ENCODE assay signal across 8 cellular contexts in genomic region chr5:180810210-180811011, GRCh38. TPM values are rescaled to one million over a fixed set of nuclear protein-coding genes. Genes with fewer than 3 reads are reported as not detected.
DNase-seq lines count a peak whose midpoint lies in the region; ATAC-seq, FAIRE-seq and TF ChIP-seq lines count a peak whose summit lies in the region.

No MANE protein-coding gene starts in this region.

- H3K9me3 ChIP-seq in WERI-Rb-1 (ENCODE audit: severe bottlenecking) = no peaks in the 10 kb centered on the region
- no peaks in the 10 kb centered on the region for H3K9me3 ChIP-seq in spleen

- DNase-seq in AG08395 (ENCODE audit: low spot score) (peak; percentile 98), NCI-H2196 treated with DMSO at 0.1 percent for 48 hours (lab: John Stamatoyannopoulos, UW; ENCODE audit: unreplicated experiment) (peak; percentile 94), WERI-Rb-1 (peak; percentile 90), bronchial epithelial cell (ENCODE audit: low read depth) (peak; percentile 80), inferior parietal cortex (ENCODE audit: extremely low spot score) (peak; percentile 89), spleen (peak; percentile 99)

- WGBS in spleen, 5 donors = 0 to 1% (median 1%) methylated on average over 28 to 74 of the region's 74 CpGs

- no peak for TF ChIP-seq CTCF in WERI-Rb-1 (IDR thresholded peaks at IDR 0.05; ENCODE audit: low read depth, low read length)
- TF ChIP-seq CTCF in bronchial epithelial cell (IDR thresholded peaks at IDR 0.05; ENCODE audit: insufficient read depth, low read length, severe bottlenecking) = no peak
- TF ChIP-seq CTCF in spleen (IDR thresholded peaks at IDR 0.05 in 8 of 11, conservative IDR thresholded peaks at IDR 0.05 in 3 of 11) = peak in 1 of 11 experiments; percentile 6

- FAIRE-seq in bronchial epithelial cell (lab: Jason Lieb, UNC) = no peak

- H3K4me3 ChIP-seq in WERI-Rb-1 (ENCODE audit: low read depth, low read length) (peak overlapping the region; percentile 49), bronchial epithelial cell (ENCODE audit: low read depth, low read length) (peak overlapping the region; percentile 79), spleen (peak overlapping the region; percentile 53 to 90 (median 62))

- H3K36me3 ChIP-seq in WERI-Rb-1 (no peaks in the 10 kb centered on the region), bronchial epithelial cell (ENCODE audit: control insufficient read depth, insufficient read depth, low read length) (no peaks in the 10 kb centered on the region), spleen (peaks cover 0 to 7% (median 0%) of the 10 kb centered on the region in 6 donors)

- peaks cover 44 to 93% (median 67%) of the 10 kb centered on the region in 6 donors for H3K4me1 ChIP-seq in spleen

- H3K27me3 ChIP-seq in WERI-Rb-1 (ENCODE audit: insufficient read depth, low read depth, severe bottlenecking) (no peaks in the 10 kb centered on the region), bronchial epithelial cell (ENCODE audit: control insufficient read depth, insufficient read depth, low read length) (no peaks in the 10 kb centered on the region), spleen (replicated peaks in 1 of 7) (no peaks in the 10 kb centered on the region)

- ATAC-seq in GM18873 (IDR thresholded peaks at IDR 0.05; ENCODE audit: low FRiP score, unreplicated experiment) = peak; percentile 48
- ATAC-seq in HG03135 (IDR thresholded peaks at IDR 0.05; ENCODE audit: unreplicated experiment) = peak; percentile 73

- intact Hi-C loops in spleen (cut with DNase I; ENCODE audit: low total_unique reads) = no loop called here

- H3K27ac ChIP-seq in WERI-Rb-1 (peak overlapping the region; percentile 99), spleen (peak overlapping the region; percentile 96 to 99 (median 99))

- peak; percentile 22 to 40 (median 33) for TF ChIP-seq POLR2A in spleen (IDR thresholded peaks at IDR 0.05)

RNA-seq across cellular contexts. Expression of gene MGAT1, which starts 7.8 kb away (rescaled TPM):
- 62.1 and 78.2 TPM in 2 replicates for total RNA-seq in bronchial epithelial cell
- total RNA-seq in spleen = 100 to 1,000 TPM; 182 to 270 (median 252) TPM
- 100 to 1,000 TPM in 1 of 3 donors, 10 to 100 TPM in 2; 61.2 to 164 (median 74.9) TPM for polyA plus RNA-seq in spleen

RNA-seq across cellular contexts. Expression of gene ZFP62, which starts 50.7 kb away (rescaled TPM):
- total RNA-seq in bronchial epithelial cell (21.3 and 21.4 TPM in 2 replicates), spleen (10 to 100 TPM; 26.0 to 31.5 (median 28.5) TPM)
- 10 to 100 TPM; 20.2 to 27.2 (median 22.0) TPM for polyA plus RNA-seq in spleen

Comparison
In these comparisons a context has a peak if more than half of its experiments do, and no peak if none do; other contexts are left out.
1. Peak in every context shown above with its lines: DNase-seq, ATAC-seq, H3K4me3 ChIP-seq and H3K27ac ChIP-seq.